ENCODE assay signal across 8 cellular contexts in the genomic region with DNA sequence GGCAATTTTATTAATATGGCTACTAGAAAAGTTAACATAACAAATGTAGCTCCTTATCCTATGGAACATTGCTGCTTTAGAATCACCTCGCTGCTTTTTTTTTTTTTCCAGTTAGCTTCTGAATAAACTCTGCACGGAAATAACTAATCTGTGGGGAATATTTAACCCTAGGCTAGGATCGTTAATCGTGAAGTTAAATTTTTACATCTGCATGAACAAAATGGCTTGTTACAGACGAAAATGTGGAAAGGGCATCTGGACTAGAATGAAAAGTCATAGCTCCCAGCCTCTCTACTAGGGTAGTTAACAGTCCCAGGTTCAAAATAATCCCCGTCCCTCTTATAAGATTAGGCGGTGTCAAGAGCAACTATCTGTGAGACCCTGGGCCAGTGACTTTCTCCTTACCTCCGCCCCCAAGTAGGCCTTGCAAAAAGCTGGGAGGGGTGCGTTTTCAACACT. TPM values are rescaled to one million over a fixed set of nuclear protein-coding genes. Genes with fewer than 3 reads are reported as not detected.
DNase-seq lines count a peak whose midpoint lies in the region; ATAC-seq and TF ChIP-seq lines count a peak whose summit lies in the region.

No MANE protein-coding gene starts in this region.

- no peak for TF ChIP-seq CTCF in GM12875 (IDR thresholded peaks at IDR 0.05; ENCODE audit: borderline replicate concordance, insufficient read depth, low read depth, low read length)

- peak overlapping the region; percentile 63 for H3K9ac ChIP-seq in Karpas-422 (ENCODE audit: low read length)
- peak overlapping the region; percentile 76 for H3K9ac ChIP-seq in muscle layer of colon (ENCODE audit: low read length)

- no peak for ATAC-seq in GM21526 (IDR thresholded peaks at IDR 0.05; ENCODE audit: low FRiP score, unreplicated experiment)

- H3K9me2 ChIP-seq in Karpas-422 (replicated peaks; ENCODE audit: insufficient read depth, low read length), result no peaks in the 10 kb centered on the region

- no peaks in the 10 kb centered on the region for H4K20me1 ChIP-seq in Karpas-422 (ENCODE audit: insufficient read depth, low read depth, low read length)

- H3K27ac ChIP-seq in Karpas-422 (ENCODE audit: low read length) (no peak overlapping the region), caudate nucleus (ENCODE audit: low read depth, low read length) (peak overlapping the region; percentile 65), muscle layer of colon (ENCODE audit: low read depth, low read length) (peak overlapping the region; percentile 77)

- H3K4me3 ChIP-seq in GM12875 (ENCODE audit: low read depth, low read length) (peak overlapping the region; percentile 69), Karpas-422 (ENCODE audit: low read length) (peak overlapping the region; percentile 63), muscle layer of colon (ENCODE audit: low read depth in 1 of 2, low read length in 2 of 2) (peak overlapping the region; percentile 54 to 84)

- peak overlapping the region; percentile 75 for H3K4me2 ChIP-seq in Karpas-422 (ENCODE audit: low read depth, low read length, poor library complexity, severe bottlenecking)

- H3K79me2 ChIP-seq in Karpas-422 (ENCODE audit: low read length), result no peaks in the 10 kb centered on the region

- H3K9me3 ChIP-seq in Karpas-422 (ENCODE audit: low read length) (no peaks in the 10 kb centered on the region), muscle layer of colon (ENCODE audit: low read length) (no peaks in the 10 kb centered on the region)

- peak overlapping the region; percentile 94 for H2AFZ ChIP-seq in Karpas-422 (ENCODE audit: low read length)

- no peaks in the 10 kb centered on the region for H3K36me3 ChIP-seq in Karpas-422 (ENCODE audit: insufficient read depth, low read length)
- peaks cover 5% of the 10 kb centered on the region for H3K36me3 ChIP-seq in muscle layer of colon (ENCODE audit: insufficient read depth, low read length)

- H3K27me3 ChIP-seq in Karpas-422 (ENCODE audit: low read length) (no peaks in the 10 kb centered on the region), muscle layer of colon (ENCODE audit: control insufficient read depth in 1 of 2, insufficient read depth in 2 of 2, low read length in 2 of 2) (no peaks in the 10 kb centered on the region)

- DNase-seq in Karpas-422, result no peak
- DNase-seq in caudate nucleus (lab: John Stamatoyannopoulos, UW), result no peak
- DNase-seq in stimulated activated CD4-positive, alpha-beta T cell treated with anti-CD3 and anti-CD28 coated beads, Interleukin-2, amount 100 ng/mL, for 48 hours, result no peak
- no peak for DNase-seq in activated CD8-positive, alpha-beta memory T cell treated with anti-CD3 and anti-CD28 coated beads for 24 hours
- DNase-seq in stimulated activated CD8-positive, alpha-beta memory T cell treated with anti-CD3 and anti-CD28 coated beads, Interleukin-4, amount 100 ng/mL, for 48 hours, result no peak

- H3K4me1 ChIP-seq in Karpas-422 (ENCODE audit: low read length) (peaks cover 16% of the 10 kb centered on the region), muscle layer of colon (ENCODE audit: insufficient read depth, low read length) (peaks cover 29% of the 10 kb centered on the region)

RNA-seq across cellular contexts. Expression of gene SLC22A5, which starts 0.5 kb away (rescaled TPM):
- total RNA-seq in Karpas-422 (2014; rRNA removed; shearing (Covaris generic); ENCODE audit: low replicate concordance), result 1.3 and 5.2 TPM in 2 replicates
